Comparison of ENCODE assay signal across 1 cellular context in the genomic region with DNA sequence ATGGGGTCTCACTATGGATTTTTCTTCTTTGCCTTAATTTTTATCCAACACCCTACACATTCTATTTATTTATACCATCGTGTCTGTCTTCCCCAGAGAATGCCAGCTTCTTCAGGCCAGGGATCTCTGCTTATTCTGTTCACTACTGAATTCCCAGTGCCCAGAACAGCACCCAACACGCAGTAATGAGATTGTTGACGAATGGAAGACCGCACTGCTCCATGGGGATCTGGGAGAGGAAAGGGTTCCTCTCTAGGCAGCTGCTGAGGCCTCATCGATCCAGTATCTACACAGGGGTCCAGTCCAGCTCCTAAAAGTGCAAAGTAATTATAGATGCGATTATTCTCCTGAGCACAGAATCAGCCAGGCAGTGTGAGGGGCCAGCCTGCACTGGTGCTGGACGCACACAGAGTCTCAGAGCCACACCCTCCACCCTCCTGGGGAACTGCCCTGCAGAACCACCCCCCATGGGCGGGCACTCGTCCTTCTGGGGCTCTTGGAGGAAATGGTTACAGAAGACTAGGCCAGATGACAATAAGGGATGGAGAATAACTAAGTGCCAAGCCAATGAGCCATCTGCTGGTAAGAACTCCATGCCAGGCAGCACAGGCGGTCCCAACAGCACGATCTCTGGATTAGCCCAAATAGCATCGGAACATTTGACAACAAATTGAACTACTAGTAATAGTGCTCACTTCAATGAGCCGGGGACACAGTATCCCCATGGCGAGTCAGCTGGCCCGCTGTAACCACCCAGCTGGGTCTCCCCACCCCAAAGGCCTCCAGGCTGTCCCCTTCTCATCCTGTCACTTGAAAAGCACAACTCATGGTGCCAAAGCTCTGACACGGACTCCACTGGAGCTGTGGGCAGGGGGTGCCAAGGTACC.
TF ChIP-seq lines count a peak whose summit lies in the region.

No MANE protein-coding gene starts in this region.

TF ChIP-seq in HEK293T, 16 proteins besides CTCF, POLR2A, EP300 and RAD21 (continued from another document):
- TF ChIP-seq, protein P1, sequence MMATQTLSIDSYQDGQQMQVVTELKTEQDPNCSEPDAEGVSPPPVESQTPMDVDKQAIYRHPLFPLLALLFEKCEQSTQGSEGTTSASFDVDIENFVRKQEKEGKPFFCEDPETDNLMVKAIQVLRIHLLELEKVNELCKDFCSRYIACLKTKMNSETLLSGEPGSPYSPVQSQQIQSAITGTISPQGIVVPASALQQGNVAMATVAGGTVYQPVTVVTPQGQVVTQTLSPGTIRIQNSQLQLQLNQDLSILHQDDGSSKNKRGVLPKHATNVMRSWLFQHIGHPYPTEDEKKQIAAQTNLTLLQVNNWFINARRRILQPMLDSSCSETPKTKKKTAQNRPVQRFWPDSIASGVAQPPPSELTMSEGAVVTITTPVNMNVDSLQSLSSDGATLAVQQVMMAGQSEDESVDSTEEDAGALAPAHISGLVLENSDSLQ (IDR thresholded peaks at IDR 0.05), result no peak
- TF ChIP-seq BHLHE40 (IDR thresholded peaks at IDR 0.05; ENCODE audit: borderline replicate concordance), result no peak
- no peak for TF ChIP-seq SUZ12 (IDR thresholded peaks at IDR 0.05)
- TF ChIP-seq FOXM1 (IDR thresholded peaks at IDR 0.05; ENCODE audit: borderline replicate concordance), result no peak
- TF ChIP-seq SP1 (IDR thresholded peaks at IDR 0.05), result no peak
- TF ChIP-seq ZNF384 (IDR thresholded peaks at IDR 0.05), result no peak
TF ChIP-seq in HEK293T: peak in this region for 0.
